ENCODE assay signal across 8 cellular contexts in the genomic region with DNA sequence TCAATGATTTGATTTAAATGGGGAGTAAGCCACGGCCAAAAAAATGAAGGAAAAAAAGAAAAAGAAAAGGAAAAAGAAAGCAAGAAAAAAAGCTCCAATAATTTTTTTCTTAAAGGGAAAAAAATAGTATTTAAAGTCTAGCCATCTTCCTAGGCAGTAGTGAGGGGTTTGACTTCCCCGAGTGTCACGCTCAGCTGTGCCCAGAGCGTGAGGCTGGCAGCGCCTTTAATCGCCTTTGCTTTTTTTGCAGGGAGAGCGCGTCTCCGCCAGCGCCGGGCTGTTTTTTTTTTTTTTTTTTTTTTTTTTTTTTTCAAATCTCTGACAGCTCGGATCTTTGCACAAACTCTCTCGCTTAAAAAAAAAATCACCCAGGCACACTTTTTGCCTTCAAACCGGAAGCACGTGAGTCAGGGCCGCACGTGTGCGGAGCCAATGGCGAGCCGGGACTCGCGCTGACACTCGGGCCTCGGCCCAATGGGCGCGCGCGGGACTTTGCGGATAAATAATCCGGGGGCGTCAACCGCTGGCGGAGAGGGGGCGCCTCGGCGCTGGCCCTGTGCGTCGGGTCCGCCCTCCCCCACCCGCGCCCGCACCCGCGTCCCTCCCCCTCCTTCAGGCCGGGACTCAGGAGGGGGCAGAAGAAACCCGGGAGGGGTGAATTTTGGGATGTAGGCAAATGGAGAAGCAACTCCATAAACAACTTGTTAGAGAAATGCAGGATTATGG. TPM values are rescaled to one million over a fixed set of nuclear protein-coding genes. Genes with fewer than 3 reads are reported as not detected.
DNase-seq lines count a peak whose midpoint lies in the region; ATAC-seq and TF ChIP-seq lines count a peak whose summit lies in the region.

A gene (minus strand): TSS at position 202 of the 726 bp plus-strand sequence. CDS start 481 bp downstream, outside the sequence.

- H3K9me3 ChIP-seq in endodermal cell (ENCODE audit: control insufficient read depth, low read length): no peaks in the 10 kb centered on the region
- peaks cover 2 to 12% of the 10 kb centered on the region in 2 donors for H3K9me3 ChIP-seq in neuronal stem cell (replicated peaks in 1 of 2; ENCODE audit: control insufficient read depth in 2 of 2, insufficient read depth in 1 of 2, low read depth in 1 of 2, low read length in 2 of 2)

- ATAC-seq in GM19395 (IDR thresholded peaks at IDR 0.05; ENCODE audit: unreplicated experiment): no peak
- no peak for ATAC-seq in HG02970 (IDR thresholded peaks at IDR 0.05; ENCODE audit: low FRiP score, unreplicated experiment)
- no peak for ATAC-seq in GM19023 (IDR thresholded peaks at IDR 0.05; ENCODE audit: unreplicated experiment)

- H3K36me3 ChIP-seq in endodermal cell (ENCODE audit: control insufficient read depth, insufficient read depth, low read length) (no peaks in the 10 kb centered on the region), neuronal stem cell (replicated peaks in 1 of 2; ENCODE audit: control insufficient read depth in 2 of 2, insufficient read depth in 2 of 2, low read length in 2 of 2) (no peaks in the 10 kb centered on the region)

- H3K14ac ChIP-seq in neuronal stem cell (ENCODE audit: low read length): no peak within 1 kb of the TSS

- peak within 1 kb of the TSS; percentile 62 for H3K4me2 ChIP-seq in neuronal stem cell (ENCODE audit: insufficient read depth, low read length, poor library complexity, severe bottlenecking)

- peak within 1 kb of the TSS; percentile 85 for H3K23ac ChIP-seq in neuronal stem cell (ENCODE audit: low read depth, low read length, poor library complexity)

- H3K4me1 ChIP-seq in endodermal cell (ENCODE audit: control insufficient read depth, insufficient read depth, low read length): peaks cover 10% of the 10 kb centered on the region
- H3K4me1 ChIP-seq in neuronal stem cell (ENCODE audit: control insufficient read depth in 2 of 2, insufficient read depth in 1 of 2, low read depth in 1 of 2, low read length in 2 of 2): peaks cover 3% of the 10 kb centered on the region in 2 donors

- WGBS in endodermal cell (ENCODE audit: insufficient coverage in 1 of 2, insufficient read length in 1 of 2), 2 experiments: 1 to 2% methylated on average over 7 to 41 of the region's 46 CpGs
- WGBS in neuronal stem cell (ENCODE audit: extremely low coverage in 2 of 2, insufficient read length in 2 of 2, insufficient replicate concordance in 1 of 2), 2 donors: no CpG with 5 or more reads among the region's 46 CpGs

- no peak within 1 kb of the TSS for H3K4ac ChIP-seq in neuronal stem cell (ENCODE audit: low read length)

- DNase-seq in Caki2 (ENCODE audit: low read depth): peak; percentile 88
- DNase-seq in NCI-H2171 treated with DMSO at 0.1 percent for 48 hours (lab: John Stamatoyannopoulos, UW): peak; percentile 90
- DNase-seq in endodermal cell: peak; percentile 91
- DNase-seq in neuronal stem cell (ENCODE audit: low spot score): peak; percentile 54
- no peak for DNase-seq in HT-29 (ENCODE audit: low spot score)

- no peaks in the 10 kb centered on the region for H3K36me3 Mint-ChIP-seq in endodermal cell (ENCODE audit: low read depth)

- H2BK120ac ChIP-seq in neuronal stem cell (ENCODE audit: low read depth, low read length): no peak within 1 kb of the TSS

- peak within 1 kb of the TSS; percentile 41 for H2BK12ac ChIP-seq in neuronal stem cell (ENCODE audit: low read length)

- peak within 1 kb of the TSS; percentile 34 for H3K4me3 Mint-ChIP-seq in endodermal cell

- peaks cover 39% of the 10 kb centered on the region for H3K4me1 Mint-ChIP-seq in endodermal cell

- H3K27ac ChIP-seq in endodermal cell (ENCODE audit: low read depth, low read length): no peak within 1 kb of the TSS
- no peak within 1 kb of the TSS for H3K27ac ChIP-seq in neuronal stem cell (replicated peaks; ENCODE audit: low read length)

- no peak for TF ChIP-seq CTCF in endodermal cell (conservative IDR thresholded peaks at IDR 0.05)

- peak within 1 kb of the TSS; percentile 35 for H2BK5ac ChIP-seq in neuronal stem cell (ENCODE audit: low read length)

- H3K27ac Mint-ChIP-seq in endodermal cell: no peak within 1 kb of the TSS

- in situ Hi-C loops in Caki2 (cut with HindIII; ENCODE audit: low pct_unique_long_range_greater_than_20kb, low sequenced_read_pairs): no loop called here

- no peak within 1 kb of the TSS for H4K91ac ChIP-seq in neuronal stem cell (ENCODE audit: low read depth, low read length, poor library complexity)

- peak within 1 kb of the TSS; percentile 58 for H3K18ac ChIP-seq in neuronal stem cell (ENCODE audit: low read length)

- H3K9me3 Mint-ChIP-seq in endodermal cell: no peaks in the 10 kb centered on the region

- no peak within 1 kb of the TSS for H2AK5ac ChIP-seq in neuronal stem cell (ENCODE audit: low read depth, low read length)

- no peak within 1 kb of the TSS for H4K8ac ChIP-seq in neuronal stem cell (ENCODE audit: low read depth, low read length)

- H3K27me3 Mint-ChIP-seq in endodermal cell (ENCODE audit: insufficient read depth): peaks cover 96% of the 10 kb centered on the region

- peak within 1 kb of the TSS; percentile 49 for H2AFZ ChIP-seq in neuronal stem cell (ENCODE audit: low read length)

- H3K9ac ChIP-seq in endodermal cell (ENCODE audit: extremely low read depth, low read length, poor library complexity, severe bottlenecking) (no peak within 1 kb of the TSS), neuronal stem cell (ENCODE audit: low read depth, low read length, poor library complexity) (no peak within 1 kb of the TSS)

- no peaks in the 10 kb centered on the region for H3K79me1 ChIP-seq in neuronal stem cell (ENCODE audit: low read depth, low read length)

- H3K4me3 ChIP-seq in endodermal cell (ENCODE audit: low read length) (peak within 1 kb of the TSS; percentile 12), neuronal stem cell (ENCODE audit: low read length in 2 of 2) (no peak within 1 kb of the TSS)

- H2BK15ac ChIP-seq in neuronal stem cell (ENCODE audit: low read length): peak within 1 kb of the TSS; percentile 26

- H3K27me3 ChIP-seq in endodermal cell (ENCODE audit: control insufficient read depth, insufficient read depth, low read length, poor library complexity, severe bottlenecking) (peaks cover 98% of the 10 kb centered on the region), neuronal stem cell (ENCODE audit: control insufficient read depth in 3 of 3, insufficient read depth in 3 of 3, low read depth in 1 of 3, low read length in 3 of 3) (peaks cover 79 to 100% (median 96%) of the 10 kb centered on the region in 3 experiments)

RNA-seq across cellular contexts. Expression of the gene that starts here (rescaled TPM):
- 0.10 TPM in 1 of 2 replicates, not detected in the other for total RNA-seq in Caki2 (2014; rRNA removed; shearing (Covaris generic); ENCODE audit: low replicate concordance)
- total RNA-seq in endodermal cell: not detected
- polyA plus RNA-seq in endodermal cell (2013, experiment 1 of 2): 0.39 TPM
- 0.54 TPM for polyA plus RNA-seq in endodermal cell (2013, experiment 2 of 2)
- polyA plus RNA-seq in neuronal stem cell (2013, experiment 1 of 2): not detected
- 0.01 TPM for polyA plus RNA-seq in neuronal stem cell (2013, experiment 2 of 2)
- total RNA-seq in HT-29 (2014; rRNA removed; shearing (Covaris generic)): not detected in 2 replicates

Comparison
In these comparisons a context has a peak if more than half of its experiments do, and no peak if none do; other contexts are left out.
1. Peak in DNase-seq in Caki2; RNA of the gene not detected or under 1 TPM.
2. Peak in DNase-seq and H3K4me3 ChIP-seq in endodermal cell; RNA of the gene not detected or under 1 TPM.